In the genomic region with DNA sequence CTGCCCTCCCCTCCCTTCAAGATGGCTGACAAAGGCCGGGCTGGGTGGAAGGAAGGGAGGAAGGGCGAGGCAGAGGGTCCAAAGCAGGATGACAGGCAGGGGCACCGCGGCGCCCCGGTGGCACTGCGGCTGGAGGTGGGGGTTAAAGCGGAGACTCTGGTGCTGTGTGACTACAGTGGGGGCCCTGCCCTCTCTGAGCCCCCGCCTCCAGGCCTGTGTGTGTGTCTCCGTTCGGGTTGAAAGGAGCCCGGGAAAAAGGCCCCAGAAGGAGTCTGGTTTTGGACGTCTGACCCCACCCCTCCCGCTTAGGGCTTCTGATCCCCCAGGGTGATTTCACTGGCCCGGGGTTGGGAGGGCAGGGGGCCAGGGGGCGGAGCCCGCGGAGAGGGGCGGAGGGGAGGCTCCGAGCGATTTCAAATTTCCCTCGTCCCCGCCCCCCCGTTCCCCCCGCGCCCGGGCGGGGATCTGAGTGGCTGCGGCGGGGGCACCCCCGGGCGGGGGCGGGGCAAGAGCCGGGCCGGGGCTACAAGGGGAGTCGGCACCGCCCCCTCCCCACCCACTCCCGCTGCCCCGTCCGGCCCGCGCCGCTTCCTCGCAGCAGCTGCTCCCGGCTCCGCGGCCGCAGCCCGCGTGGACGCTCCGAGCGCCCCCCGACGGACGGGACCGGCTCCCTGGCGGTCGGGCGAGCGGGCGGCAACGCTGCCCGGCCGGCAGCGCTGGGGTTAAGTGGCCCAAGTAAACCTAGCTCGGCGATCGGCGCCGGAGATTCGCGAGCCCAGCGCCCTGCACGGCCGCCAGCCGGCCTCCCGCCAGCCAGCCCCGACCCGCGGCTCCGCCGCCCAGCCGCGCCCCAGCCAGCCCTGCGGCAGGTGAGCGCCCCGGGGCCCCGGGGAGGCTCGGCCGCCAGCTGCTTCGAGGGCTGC, we compare ENCODE assay signal across 8 cellular contexts. TPM values are rescaled to one million over a fixed set of nuclear protein-coding genes. Genes with fewer than 3 reads are reported as not detected.
DNase-seq lines count a peak whose midpoint lies in the region; ATAC-seq and TF ChIP-seq lines count a peak whose summit lies in the region.

A gene (plus strand): TSS at position 555 of the 923 bp plus-strand sequence. CDS start 17,939 bp downstream, outside the sequence.

- ATAC-seq in HG02973 (IDR thresholded peaks at IDR 0.05; ENCODE audit: unreplicated experiment): peak; percentile 53
- ATAC-seq in activated CD4-positive, alpha-beta T cell treated with anti-CD3 and anti-CD28 coated beads for 36 hours: peak; percentile 74
- ATAC-seq in right lobe of liver: peak; percentile 89 to 94 (median 91)

- peak within 1 kb of the TSS; percentile 58 to 70 (median 63) for H3K4me3 ChIP-seq in right lobe of liver

- peak; percentile 21 for TF ChIP-seq POLR2A in right lobe of liver (IDR thresholded peaks at IDR 0.05)

- no peaks in the 10 kb centered on the region for H3K36me3 Mint-ChIP-seq in activated CD4-positive, alpha-beta T cell treated with anti-CD3 and anti-CD28 coated beads for 36 hours (ENCODE audit: low read depth)
- no peaks in the 10 kb centered on the region for H3K36me3 Mint-ChIP-seq in dendritic cell treated with granulocyte-macrophage colony-stimulating factor and Interleukin-4, amounts not matched to agents 40 ng/mL and 50 ng/mL, for 4 days (ENCODE audit: low read depth)

- 16% methylated on average over 7 of the region's 92 CpGs for WGBS in right lobe of liver (ENCODE audit: insufficient coverage, low coverage, low lambda C conversion rate, missing lambda C conversion rate)

- peaks cover 10% of the 10 kb centered on the region for H3K4me1 Mint-ChIP-seq in activated CD4-positive, alpha-beta T cell treated with anti-CD3 and anti-CD28 coated beads for 36 hours
- H3K4me1 Mint-ChIP-seq in dendritic cell treated with granulocyte-macrophage colony-stimulating factor and Interleukin-4, amounts not matched to agents 40 ng/mL and 50 ng/mL, for 4 days (ENCODE audit: low read depth): peaks cover 22% of the 10 kb centered on the region

- intact Hi-C loops in activated CD4-positive, alpha-beta T cell treated with anti-CD3 and anti-CD28 coated beads for 36 hours (cut with DNase I, micrococcal nuclease): loop anchor here in 1 of 2 experiments (1.0 to 5.0 kb wide), 3 partner anchors 19 to 90 kb away; a partner anchor contains a TSS
- intact Hi-C loops in dendritic cell treated with granulocyte-macrophage colony-stimulating factor and Interleukin-4, amounts not matched to agents 40 ng/mL and 50 ng/mL, for 4 days (cut with micrococcal nuclease): loop anchor here (2.0 kb wide), 1 partner anchor 19 kb away; a partner anchor contains a TSS
- intact Hi-C loops in right lobe of liver (cut with DNase I): no loop called here

- peak in 1 of 4 donors; percentile 30 for TF ChIP-seq CTCF in right lobe of liver (IDR thresholded peaks at IDR 0.05)

- no peaks in the 10 kb centered on the region for H3K9me3 Mint-ChIP-seq in activated CD4-positive, alpha-beta T cell treated with anti-CD3 and anti-CD28 coated beads for 36 hours (ENCODE audit: low read depth)
- H3K9me3 Mint-ChIP-seq in dendritic cell treated with granulocyte-macrophage colony-stimulating factor and Interleukin-4, amounts not matched to agents 40 ng/mL and 50 ng/mL, for 4 days: no peaks in the 10 kb centered on the region

- POLR2A ChIA-PET in activated CD4-positive, alpha-beta T cell treated with anti-CD3 and anti-CD28 coated beads for 36 hours (lab: Charles Lee): no interaction called here

- no peaks in the 10 kb centered on the region for H3K36me3 ChIP-seq in right lobe of liver

- DNase-seq in NCI-H1417 (lab: John Stamatoyannopoulos, UW) (peak; percentile 81 to 97 (median 92)), NCI-H1417 treated with DMSO at 0.1 percent for 48 hours (lab: John Stamatoyannopoulos, UW) (no peak), NCI-H226 (peak; percentile 71), right lobe of liver (peak; percentile 80 to 84 (median 82))
- DNase-seq in activated CD4-positive, alpha-beta T cell treated with anti-CD3 and anti-CD28 coated beads for 36 hours: peak; percentile 81
- peak; percentile 77 for DNase-seq in stimulated activated CD4-positive, alpha-beta T cell treated with anti-CD3 and anti-CD28 coated beads, Interleukin-4, amount 100 ng/mL, for 1 hour

- peaks cover 0 to 7% (median 0%) of the 10 kb centered on the region in 4 donors for H3K4me1 ChIP-seq in right lobe of liver

- H3K27me3 ChIP-seq in right lobe of liver: no peaks in the 10 kb centered on the region

- no peak within 1 kb of the TSS for H3K27ac ChIP-seq in right lobe of liver

- peaks cover 7% of the 10 kb centered on the region for H3K27me3 Mint-ChIP-seq in activated CD4-positive, alpha-beta T cell treated with anti-CD3 and anti-CD28 coated beads for 36 hours
- H3K27me3 Mint-ChIP-seq in dendritic cell treated with granulocyte-macrophage colony-stimulating factor and Interleukin-4, amounts not matched to agents 40 ng/mL and 50 ng/mL, for 4 days: peaks cover 31% of the 10 kb centered on the region

- peak within 1 kb of the TSS; percentile 74 for H3K4me3 Mint-ChIP-seq in activated CD4-positive, alpha-beta T cell treated with anti-CD3 and anti-CD28 coated beads for 36 hours
- peak within 1 kb of the TSS; percentile 90 for H3K4me3 Mint-ChIP-seq in dendritic cell treated with granulocyte-macrophage colony-stimulating factor and Interleukin-4, amounts not matched to agents 40 ng/mL and 50 ng/mL, for 4 days

- H3K27ac Mint-ChIP-seq in activated CD4-positive, alpha-beta T cell treated with anti-CD3 and anti-CD28 coated beads for 36 hours: peak within 1 kb of the TSS; percentile 22
- peak within 1 kb of the TSS; percentile 74 for H3K27ac Mint-ChIP-seq in dendritic cell treated with granulocyte-macrophage colony-stimulating factor and Interleukin-4, amounts not matched to agents 40 ng/mL and 50 ng/mL, for 4 days

- H3K9me3 ChIP-seq in right lobe of liver: no peaks in the 10 kb centered on the region

- CTCF ChIA-PET in activated CD4-positive, alpha-beta T cell treated with anti-CD3 and anti-CD28 coated beads for 36 hours (lab: Charles Lee): interaction anchor here (0.6 to 3.6 kb wide), 5 partner anchors 16 to 240 kb away, joined by 3 to 25 read pairs (median 4); a partner anchor contains a TSS

RNA-seq across cellular contexts. Expression of the gene that starts here (rescaled TPM):
- 1 to 10 TPM; 1.4 to 1.6 TPM for total RNA-seq in activated CD4-positive, alpha-beta T cell treated with anti-CD3 and anti-CD28 coated beads for 36 hours
- under 1 TPM; 0.43 to 0.88 (median 0.65) TPM for total RNA-seq in right lobe of liver

Comparison
In these comparisons a context has a peak if more than half of its experiments do, and no peak if none do; other contexts are left out.
1. Peak in DNase-seq, ATAC-seq and H3K4me3 ChIP-seq in right lobe of liver; RNA of the gene not detected or under 1 TPM.